8 cellular contexts compared by ENCODE assay signal in the genomic region with DNA sequence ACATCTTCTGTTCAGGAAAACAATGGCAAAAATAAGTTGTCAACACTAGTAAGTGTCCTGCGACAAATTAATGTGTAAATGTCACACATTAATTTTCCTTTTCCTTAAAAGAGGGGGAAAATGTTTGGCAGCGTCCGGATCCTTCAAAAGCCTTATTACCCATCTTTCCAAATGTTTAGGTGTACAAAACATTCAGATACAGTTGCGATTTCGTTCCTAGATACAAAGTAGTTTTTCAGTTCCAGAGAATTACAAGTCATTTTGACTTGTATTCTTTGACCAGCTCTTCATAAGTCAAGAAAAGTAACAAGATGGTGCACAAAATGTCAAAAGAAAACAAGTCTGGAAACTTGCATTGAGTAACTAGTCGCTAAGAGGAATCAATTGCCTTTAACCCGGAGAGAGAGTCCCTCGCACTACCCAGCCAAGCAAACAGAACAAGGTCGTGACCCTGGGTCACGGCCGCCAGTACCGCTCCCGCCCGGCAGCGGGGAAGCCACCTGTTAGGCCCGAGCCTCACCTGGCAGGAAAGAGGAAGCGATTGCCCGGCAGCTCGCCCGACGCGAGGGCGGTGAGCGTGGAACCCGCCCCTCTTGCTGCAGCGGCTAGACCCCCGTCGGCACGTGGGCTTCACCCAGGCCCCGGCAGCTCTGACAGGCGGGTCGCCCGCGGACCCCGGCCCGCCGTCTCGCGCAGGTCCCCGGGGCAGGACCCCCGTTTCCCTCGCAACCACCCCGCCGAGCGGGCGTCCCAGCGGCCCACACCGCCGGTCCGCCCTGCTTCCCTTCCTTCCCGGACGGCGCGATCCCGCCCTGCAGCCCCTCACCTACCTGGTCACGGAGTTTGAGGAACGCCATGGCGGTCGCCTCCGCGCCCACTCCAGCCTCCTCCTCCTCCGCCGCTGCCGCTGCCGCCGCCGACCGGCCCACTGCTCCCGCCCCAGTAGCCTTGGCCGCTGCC.
DNase-seq lines count a peak whose midpoint lies in the region; ATAC-seq, FAIRE-seq and TF ChIP-seq lines count a peak whose summit lies in the region.

No MANE protein-coding gene starts in this region.

- TF ChIP-seq CTCF in sigmoid colon (IDR thresholded peaks at IDR 0.05) = peak in 1 of 4 experiments; percentile 27
- no peak for TF ChIP-seq CTCF in D721Med (IDR thresholded peaks at IDR 0.05; ENCODE audit: insufficient read depth, missing control alignments)

- no peak for TF ChIP-seq EP300 in sigmoid colon (IDR thresholded peaks at IDR 0.05)

- H3K4me3 ChIP-seq in SJCRH30 = peak overlapping the region; percentile 99
- peak overlapping the region; percentile 85 to 98 (median 90) for H3K4me3 ChIP-seq in sigmoid colon

- DNase-seq in COLO668 (lab: John Stamatoyannopoulos, UW; ENCODE audit: unreplicated experiment) = peak; percentile 69
- peak; percentile 4 to 15 for DNase-seq in SJCRH30
- DNase-seq in hepatic stellate cell (ENCODE audit: low spot score) = peak; percentile 5
- DNase-seq in sigmoid colon = no peak
- no peak for DNase-seq in D721Med (ENCODE audit: insufficient read length, low spot score)

- WGBS in sigmoid colon, 2 donors = 2 to 4% methylated on average over 70 of the region's 70 CpGs

- no peak for FAIRE-seq in D721Med (lab: Jason Lieb, UNC)

- H3K9me3 Mint-ChIP-seq in activated naive CD4-positive, alpha-beta T cell treated with anti-CD3 and anti-CD28 coated beads, Interleukin-2, amount 50 U/mL, for 24 hours = no peaks in the 10 kb centered on the region

- peaks cover 8% of the 10 kb centered on the region for H3K4me1 ChIP-seq in SJCRH30
- H3K4me1 ChIP-seq in sigmoid colon = peaks cover 0 to 20% (median 8%) of the 10 kb centered on the region in 4 donors

- H3K36me3 ChIP-seq in SJCRH30 (no peaks in the 10 kb centered on the region), sigmoid colon (no peaks in the 10 kb centered on the region)

- H3K9me3 ChIP-seq in SJCRH30 (replicated peaks) (no peaks in the 10 kb centered on the region), sigmoid colon (no peaks in the 10 kb centered on the region)

- peaks cover 8% of the 10 kb centered on the region for H3K36me3 Mint-ChIP-seq in activated naive CD4-positive, alpha-beta T cell treated with anti-CD3 and anti-CD28 coated beads, Interleukin-2, amount 50 U/mL, for 24 hours

- no peaks in the 10 kb centered on the region for H3K27me3 Mint-ChIP-seq in activated naive CD4-positive, alpha-beta T cell treated with anti-CD3 and anti-CD28 coated beads, Interleukin-2, amount 50 U/mL, for 24 hours

- ATAC-seq in GM19328 (IDR thresholded peaks at IDR 0.05; ENCODE audit: unreplicated experiment) (peak; percentile 49), HG03442 (IDR thresholded peaks at IDR 0.05; ENCODE audit: unreplicated experiment) (peak; percentile 59)

- H3K27me3 ChIP-seq in SJCRH30 = no peaks in the 10 kb centered on the region
- H3K27me3 ChIP-seq in sigmoid colon = no peaks in the 10 kb centered on the region

- H3K27ac ChIP-seq in SJCRH30 (peak overlapping the region; percentile 35; the same call in 1 of the 2 replicates), sigmoid colon (peak overlapping the region; percentile 74 to 78 (median 75))

- peak overlapping the region; percentile 95 for H3K4me3 Mint-ChIP-seq in activated naive CD4-positive, alpha-beta T cell treated with anti-CD3 and anti-CD28 coated beads, Interleukin-2, amount 50 U/mL, for 24 hours

- intact Hi-C loops in sigmoid colon (cut with DNase I) = no loop called here

- peaks cover 38% of the 10 kb centered on the region for H3K4me1 Mint-ChIP-seq in activated naive CD4-positive, alpha-beta T cell treated with anti-CD3 and anti-CD28 coated beads, Interleukin-2, amount 50 U/mL, for 24 hours

- no peak for TF ChIP-seq POLR2A in sigmoid colon (IDR thresholded peaks at IDR 0.05)

- peak overlapping the region; percentile 89 for H3K27ac Mint-ChIP-seq in activated naive CD4-positive, alpha-beta T cell treated with anti-CD3 and anti-CD28 coated beads, Interleukin-2, amount 50 U/mL, for 24 hours

Comparison
In these comparisons a context has a peak if more than half of its experiments do, and no peak if none do; other contexts are left out.
1. DNase-seq: peak in COLO668 (single experiment), SJCRH30 (2 of 2) and hepatic stellate cell (single experiment); none in sigmoid colon (single experiment) and D721Med (single experiment).